ENCODE assay signal across 16 cellular contexts in genomic region chr11:114964676-114965214, GRCh38.
"Had no signal": no experiment of that assay in that cellular context is flagged by ENCODE, and none has a peak within 500 bp of the region (broad histone marks: within the 10 kb centered on the region; RNA-seq: fewer than 3 reads in every experiment).

No MANE protein-coding gene starts in this region.

- H3K4me3 ChIP-seq: spleen, thoracic aorta, upper lobe of left lung had no signal

- H3K9me3 ChIP-seq: spleen, thoracic aorta, upper lobe of left lung had no signal

- H3K36me3 ChIP-seq: spleen, thoracic aorta, upper lobe of left lung, WERI-Rb-1 had no signal

- H3K27ac Mint-ChIP-seq: activated naive CD8-positive, alpha-beta T cell treated with anti-CD3 and anti-CD28 coated beads for 36 hours; stimulated activated memory B cell treated with anti-CD40 and anti-IgM and Interleukin-4, amounts not matched to agents 10 μg/mL and 1 μg/mL and 100 μg/mL, for 72 hours had no signal

- H3K36me3 Mint-ChIP-seq: activated naive CD8-positive, alpha-beta T cell treated with anti-CD3 and anti-CD28 coated beads for 36 hours; stimulated activated memory B cell treated with anti-CD40 and anti-IgM and Interleukin-4, amounts not matched to agents 10 μg/mL and 1 μg/mL and 100 μg/mL, for 72 hours had no signal

- ATAC-seq: left ventricle myocardium superior; stimulated activated memory B cell treated with anti-CD40 and anti-IgM and Interleukin-4, amounts not matched to agents 10 μg/mL and 1 μg/mL and 100 μg/mL, for 72 hours had no signal

- H3K27ac ChIP-seq: spleen, thoracic aorta, upper lobe of left lung, WERI-Rb-1 had no signal

- H3K27me3 ChIP-seq: upper lobe of left lung had no signal

- H3K4me3 Mint-ChIP-seq: activated naive CD8-positive, alpha-beta T cell treated with anti-CD3 and anti-CD28 coated beads for 36 hours; stimulated activated memory B cell treated with anti-CD40 and anti-IgM and Interleukin-4, amounts not matched to agents 10 μg/mL and 1 μg/mL and 100 μg/mL, for 72 hours had no signal

- H3K4me1 Mint-ChIP-seq: activated naive CD8-positive, alpha-beta T cell treated with anti-CD3 and anti-CD28 coated beads for 36 hours; stimulated activated memory B cell treated with anti-CD40 and anti-IgM and Interleukin-4, amounts not matched to agents 10 μg/mL and 1 μg/mL and 100 μg/mL, for 72 hours had no signal

- DNase-seq: activated CD4-positive, alpha-beta T cell treated with anti-CD3 and anti-CD28 coated beads, Interleukin-2, amount 50 U/mL, for 4 hours; activated gamma-delta T cell treated with Interleukin-2 at 50 U/mL for 16 hours; activated naive CD8-positive, alpha-beta T cell treated with anti-CD3 and anti-CD28 coated beads for 36 hours; amniotic stem cell; dermis blood vessel endothelial cell; effector memory CD4-positive, alpha-beta T cell; left ventricle myocardium superior; occipital lobe; posterior cingulate gyrus; retina; spleen; stimulated activated CD4-positive, alpha-beta T cell treated with anti-CD3 and anti-CD28 coated beads, Interleukin-4, amount 100 ng/mL, for 4 hours; upper lobe of left lung; WERI-Rb-1 had no signal

- H3K4me1 ChIP-seq: spleen, upper lobe of left lung had no signal

- H3K9me3 Mint-ChIP-seq: activated naive CD8-positive, alpha-beta T cell treated with anti-CD3 and anti-CD28 coated beads for 36 hours; stimulated activated memory B cell treated with anti-CD40 and anti-IgM and Interleukin-4, amounts not matched to agents 10 μg/mL and 1 μg/mL and 100 μg/mL, for 72 hours had no signal

- H3K27me3 Mint-ChIP-seq: activated naive CD8-positive, alpha-beta T cell treated with anti-CD3 and anti-CD28 coated beads for 36 hours had no signal
